Comparison of ENCODE assay signal across 12 cellular contexts in the genomic region with DNA sequence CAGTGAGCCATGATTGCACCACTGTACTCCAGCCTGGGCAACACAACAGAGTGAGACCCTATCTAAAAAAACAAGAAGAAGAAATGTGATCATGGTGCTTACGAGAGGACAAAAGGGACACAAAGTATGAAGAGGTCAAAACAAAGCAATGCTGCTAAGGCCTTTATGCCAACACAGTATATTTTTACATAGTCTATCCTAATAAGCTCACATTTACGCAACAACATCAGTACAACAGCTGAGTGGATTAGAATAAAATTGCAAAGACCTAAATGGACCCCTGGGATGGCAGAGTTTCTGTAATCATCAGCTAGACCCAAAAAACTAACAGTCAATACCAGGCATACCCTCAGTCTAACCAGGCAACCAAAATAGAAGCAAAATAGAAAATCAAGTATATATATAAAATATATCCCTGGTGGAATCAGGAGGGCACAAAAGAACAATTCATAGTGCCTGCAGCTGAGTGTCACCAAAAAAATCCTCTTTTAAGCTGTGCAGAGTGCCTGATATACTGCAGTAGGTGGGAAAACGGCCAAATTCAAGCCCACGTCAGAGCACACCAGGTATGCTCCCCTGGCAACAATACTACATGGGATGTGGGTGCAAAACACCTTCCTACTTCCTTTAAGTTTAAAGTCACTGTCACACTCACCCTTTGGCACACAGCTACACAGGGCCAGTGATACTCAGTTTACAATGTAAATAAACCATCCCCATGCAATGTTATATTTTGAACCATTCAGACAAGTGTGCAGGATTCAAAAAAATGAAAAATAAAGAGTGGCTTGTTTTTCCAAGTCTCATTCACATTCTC. TPM values are rescaled to one million over a fixed set of nuclear protein-coding genes. Genes with fewer than 3 reads are reported as not detected.
DNase-seq lines count a peak whose midpoint lies in the region; ATAC-seq and TF ChIP-seq lines count a peak whose summit lies in the region.
"Had no signal": no experiment of that assay in that cellular context is flagged by ENCODE, and none has a peak within 500 bp of the region (broad histone marks: within the 10 kb centered on the region; RNA-seq: fewer than 3 reads in every experiment).

No MANE protein-coding gene starts in this region.

- no peaks in the 10 kb centered on the region for H3K27me3 ChIP-seq in A673 (replicated peaks; ENCODE audit: insufficient read depth, low read depth, low read length, poor library complexity)
- H3K27me3 ChIP-seq in HUES64 (ENCODE audit: insufficient read depth, low read length), result no peaks in the 10 kb centered on the region
- H3K27me3 ChIP-seq in esophagus muscularis mucosa, result no peaks in the 10 kb centered on the region
- H3K27me3 ChIP-seq in ovary, result no peaks in the 10 kb centered on the region

- no peaks in the 10 kb centered on the region for H3K36me3 Mint-ChIP-seq in activated naive CD4-positive, alpha-beta T cell treated with anti-CD3 and anti-CD28 coated beads, Interleukin-2, amount 10 ng/mL, durations not matched to agents 7 days and 5 days
- no peaks in the 10 kb centered on the region for H3K36me3 Mint-ChIP-seq in activated naive CD4-positive, alpha-beta T cell treated with anti-CD3 and anti-CD28 coated beads, Interleukin-2, amount 50 U/mL, for 72 hours
- no peaks in the 10 kb centered on the region for H3K36me3 Mint-ChIP-seq in activated naive CD8-positive, alpha-beta T cell treated with anti-CD3 and anti-CD28 coated beads, Interleukin-2, amount 50 U/mL, for 24 hours (ENCODE audit: low read depth)
- H3K36me3 Mint-ChIP-seq: activated naive CD8-positive, alpha-beta T cell treated with anti-CD3 and anti-CD28 coated beads, Interleukin-2, amount 10 ng/mL, durations not matched to agents 7 days and 5 days; memory B cell had no signal

- peak overlapping the region; percentile 18; the same call in 1 of the 2 replicates for H3K9ac ChIP-seq in HUES64 (ENCODE audit: low read depth, low read length)

- in situ Hi-C loops in KBM-7 (cut with MboI; ENCODE audit: low pct_unique_long_range_greater_than_20kb, low sequenced_read_pairs), result no loop called here

- H3K4me3 Mint-ChIP-seq in activated naive CD4-positive, alpha-beta T cell treated with anti-CD3 and anti-CD28 coated beads, Interleukin-2, amount 10 ng/mL, durations not matched to agents 7 days and 5 days, result no peak overlapping the region
- no peak overlapping the region for H3K4me3 Mint-ChIP-seq in activated naive CD8-positive, alpha-beta T cell treated with anti-CD3 and anti-CD28 coated beads, Interleukin-2, amount 50 U/mL, for 24 hours
- H3K4me3 Mint-ChIP-seq: activated naive CD8-positive, alpha-beta T cell treated with anti-CD3 and anti-CD28 coated beads, Interleukin-2, amount 10 ng/mL, durations not matched to agents 7 days and 5 days; memory B cell had no signal

- POLR2A ChIA-PET in A673 (lab: Charles Lee; ENCODE audit: low non-redundant PET), result no interaction called here

- no peaks in the 10 kb centered on the region for H3K9me3 Mint-ChIP-seq in activated naive CD4-positive, alpha-beta T cell treated with anti-CD3 and anti-CD28 coated beads, Interleukin-2, amount 10 ng/mL, durations not matched to agents 7 days and 5 days
- H3K9me3 Mint-ChIP-seq in activated naive CD4-positive, alpha-beta T cell treated with anti-CD3 and anti-CD28 coated beads, Interleukin-2, amount 50 U/mL, for 72 hours, result no peaks in the 10 kb centered on the region
- no peaks in the 10 kb centered on the region for H3K9me3 Mint-ChIP-seq in activated naive CD8-positive, alpha-beta T cell treated with anti-CD3 and anti-CD28 coated beads, Interleukin-2, amount 50 U/mL, for 24 hours
- H3K9me3 Mint-ChIP-seq: activated naive CD8-positive, alpha-beta T cell treated with anti-CD3 and anti-CD28 coated beads, Interleukin-2, amount 10 ng/mL, durations not matched to agents 7 days and 5 days; memory B cell had no signal

- intact Hi-C loops in A673 (cut with micrococcal nuclease; ENCODE audit: unreplicated experiment), result loop anchor here (5.0 kb wide), 1 partner anchor 56 kb away; a partner anchor contains a TSS
- intact Hi-C loops in esophagus muscularis mucosa (cut with DNase I), result no loop called here
- intact Hi-C loops in ovary (cut with DNase I), result loop anchor here in 2 of 4 donors (10.0 kb wide), 1 partner anchor 54 kb away; a partner anchor contains a TSS

- H3K36me3 ChIP-seq in A673 (ENCODE audit: insufficient read depth, low read length, poor library complexity, severe bottlenecking), result no peaks in the 10 kb centered on the region
- no peaks in the 10 kb centered on the region for H3K36me3 ChIP-seq in HUES64 (ENCODE audit: insufficient read depth, low read length)
- H3K36me3 ChIP-seq in esophagus muscularis mucosa, result no peaks in the 10 kb centered on the region
- H3K36me3 ChIP-seq in ovary, result no peaks in the 10 kb centered on the region

- H3K9me3 ChIP-seq in A673 (ENCODE audit: low read depth, low read length, poor library complexity, severe bottlenecking), result no peaks in the 10 kb centered on the region
- no peaks in the 10 kb centered on the region for H3K9me3 ChIP-seq in HUES64 (ENCODE audit: insufficient read depth, low read depth, low read length)
- no peaks in the 10 kb centered on the region for H3K9me3 ChIP-seq in esophagus muscularis mucosa
- H3K9me3 ChIP-seq in ovary, result no peaks in the 10 kb centered on the region

- ATAC-seq in activated naive CD4-positive, alpha-beta T cell treated with anti-CD3 and anti-CD28 coated beads, Interleukin-2, amount 50 U/mL, for 72 hours, result no peak
- no peak for ATAC-seq in activated naive CD8-positive, alpha-beta T cell treated with anti-CD3 and anti-CD28 coated beads, Interleukin-2, amount 50 U/mL, for 24 hours

- WGBS in HUES64, result 92% methylated on average over 4 of the region's 4 CpGs
- 54% methylated on average over 4 of the region's 4 CpGs for WGBS in esophagus muscularis mucosa
- WGBS in ovary, 3 donors, result 58 to 60% (median 59%) methylated on average over 4 of the region's 4 CpGs

- CTCF ChIA-PET in A673 (lab: Charles Lee), result interaction anchor here (0.6 to 1.8 kb wide), 4 partner anchors 17 to 185 kb away, joined by 3 to 11 read pairs (median 8); no protein-coding TSS in a partner anchor
- CTCF ChIA-PET in activated naive CD4-positive, alpha-beta T cell treated with anti-CD3 and anti-CD28 coated beads, Interleukin-2, amount 10 ng/mL, durations not matched to agents 7 days and 5 days (lab: Charles Lee), result interaction anchor here (1.0 kb wide), 1 partner anchor 95 kb away, joined by 3 read pairs; no protein-coding TSS in a partner anchor

- TF ChIP-seq POLR2A in esophagus muscularis mucosa (IDR thresholded peaks at IDR 0.05; ENCODE audit: low read depth) (no peak), ovary (IDR thresholded peaks at IDR 0.05) (no peak)

- H3K4me1 Mint-ChIP-seq in activated naive CD4-positive, alpha-beta T cell treated with anti-CD3 and anti-CD28 coated beads, Interleukin-2, amount 10 ng/mL, durations not matched to agents 7 days and 5 days, result no peaks in the 10 kb centered on the region
- H3K4me1 Mint-ChIP-seq in activated naive CD8-positive, alpha-beta T cell treated with anti-CD3 and anti-CD28 coated beads, Interleukin-2, amount 50 U/mL, for 24 hours, result peaks cover 2% of the 10 kb centered on the region
- H3K4me1 Mint-ChIP-seq: activated naive CD8-positive, alpha-beta T cell treated with anti-CD3 and anti-CD28 coated beads, Interleukin-2, amount 10 ng/mL, durations not matched to agents 7 days and 5 days had no signal

- H3K4me3 ChIP-seq in A673 (ENCODE audit: low read depth, low read length, poor library complexity, severe bottlenecking) (peak overlapping the region; percentile 17), HUES64 (ENCODE audit: low read length) (no peak overlapping the region), esophagus muscularis mucosa (no peak overlapping the region), ovary (no peak overlapping the region)

- H3K27me3 Mint-ChIP-seq in activated naive CD4-positive, alpha-beta T cell treated with anti-CD3 and anti-CD28 coated beads, Interleukin-2, amount 10 ng/mL, durations not matched to agents 7 days and 5 days, result peaks cover 13% of the 10 kb centered on the region
- peaks cover 3% of the 10 kb centered on the region for H3K27me3 Mint-ChIP-seq in activated naive CD8-positive, alpha-beta T cell treated with anti-CD3 and anti-CD28 coated beads, Interleukin-2, amount 50 U/mL, for 24 hours

- TSS peak; percentile 74 for BruUV-seq in A673 (replicated peaks; lab: Mats Ljungman, UMichigan)

- peaks cover 85% of the 10 kb centered on the region for H3K4me1 ChIP-seq in A673 (ENCODE audit: insufficient read depth, low read length, poor library complexity, severe bottlenecking)
- H3K4me1 ChIP-seq in HUES64 (ENCODE audit: insufficient read depth, low read length), result peaks cover 41% of the 10 kb centered on the region
- H3K4me1 ChIP-seq in esophagus muscularis mucosa, result peaks cover 48 to 87% (median 69%) of the 10 kb centered on the region in 4 donors
- peaks cover 17% of the 10 kb centered on the region for H3K4me1 ChIP-seq in ovary (ENCODE audit: insufficient read depth)

- DNase-seq in A673 (ENCODE audit: low spot score), result peak; percentile 51
- DNase-seq in esophagus muscularis mucosa (ENCODE audit: extremely low spot score), result no peak
- DNase-seq in ovary, result no peak
- no peak for DNase-seq in activated naive CD4-positive, alpha-beta T cell treated with anti-CD3 and anti-CD28 coated beads, Interleukin-2, amount 10 ng/mL, durations not matched to agents 7 days and 5 days
- DNase-seq in activated naive CD4-positive, alpha-beta T cell treated with anti-CD3 and anti-CD28 coated beads, Interleukin-2, amount 50 U/mL, for 72 hours (ENCODE audit: low spot score in 2 of 2), result no peak
- no peak for DNase-seq in activated naive CD8-positive, alpha-beta T cell treated with anti-CD3 and anti-CD28 coated beads, Interleukin-2, amount 50 U/mL, for 24 hours
- DNase-seq in KBM-7, result no peak
- DNase-seq: activated naive CD8-positive, alpha-beta T cell treated with anti-CD3 and anti-CD28 coated beads, Interleukin-2, amount 10 ng/mL, durations not matched to agents 7 days and 5 days; GOT3; NCI-H187 had no signal

- TF ChIP-seq CTCF in A673 (conservative IDR thresholded peaks at IDR 0.05; ENCODE audit: low read depth, low read length), result no peak
- TF ChIP-seq CTCF in esophagus muscularis mucosa (IDR thresholded peaks at IDR 0.05), result no peak
- TF ChIP-seq CTCF in ovary (IDR thresholded peaks at IDR 0.05), result no peak

- TF ChIP-seq EP300 in esophagus muscularis mucosa (IDR thresholded peaks at IDR 0.05), result no peak
- no peak for TF ChIP-seq EP300 in ovary (IDR thresholded peaks at IDR 0.05)

- no peak overlapping the region for H3K27ac Mint-ChIP-seq in activated naive CD4-positive, alpha-beta T cell treated with anti-CD3 and anti-CD28 coated beads, Interleukin-2, amount 10 ng/mL, durations not matched to agents 7 days and 5 days
- H3K27ac Mint-ChIP-seq in activated naive CD4-positive, alpha-beta T cell treated with anti-CD3 and anti-CD28 coated beads, Interleukin-2, amount 50 U/mL, for 72 hours, result no peak overlapping the region
- H3K27ac Mint-ChIP-seq in activated naive CD8-positive, alpha-beta T cell treated with anti-CD3 and anti-CD28 coated beads, Interleukin-2, amount 50 U/mL, for 24 hours, result no peak overlapping the region
- H3K27ac Mint-ChIP-seq: activated naive CD8-positive, alpha-beta T cell treated with anti-CD3 and anti-CD28 coated beads, Interleukin-2, amount 10 ng/mL, durations not matched to agents 7 days and 5 days; memory B cell had no signal

- peak overlapping the region; percentile 93 for H3K27ac ChIP-seq in A673 (ENCODE audit: low read depth, low read length, poor library complexity, severe bottlenecking)
- H3K27ac ChIP-seq in HUES64 (ENCODE audit: low read depth, low read length), result no peak overlapping the region
- H3K27ac ChIP-seq in esophagus muscularis mucosa (replicated peaks in 1 of 4), result peak overlapping the region; percentile 80 to 84 (median 82)
- H3K27ac ChIP-seq in ovary, result peak overlapping the region; percentile 24 to 71

RNA-seq across cellular contexts. Expression of a gene that starts 57.8 kb away (rescaled TPM):
- total RNA-seq in A673 (2021) (142 and 154 TPM in 2 replicates), esophagus muscularis mucosa (100 to 1,000 TPM; 113 to 179 (median 155) TPM), ovary (100 to 1,000 TPM in 5 of 7 donors, 10 to 100 TPM in 2; 71.1 to 137 (median 128) TPM)
- polyA plus RNA-seq in HUES64 (2013, experiment 1 of 2), result 88.1 TPM
- polyA plus RNA-seq in HUES64 (2013, experiment 2 of 2), result 106 TPM
- polyA plus RNA-seq in ovary, result 100 to 1,000 TPM in 1 of 2 donors, 10 to 100 TPM in 1; 68.7 to 140 TPM
- 1 to 10 TPM; 2.2 to 4.9 TPM for total RNA-seq in activated naive CD4-positive, alpha-beta T cell treated with anti-CD3 and anti-CD28 coated beads, Interleukin-2, amount 50 U/mL, for 72 hours

Comparison
In these comparisons a context has a peak if more than half of its experiments do, and no peak if none do; other contexts are left out.
1. RNA of a gene that starts 57.8 kb away (total RNA-seq): 113 to 179 TPM in esophagus muscularis mucosa, 142 to 154 TPM in A673 and 71.1 to 137 TPM in ovary; 2.2 to 4.9 TPM in activated naive CD4-positive, alpha-beta T cell treated with anti-CD3 and anti-CD28 coated beads, Interleukin-2, amount 50 U/mL, for 72 hours; every median in the first group is over 10 times any median in the second.